ENCODE assay signal across 17 cellular contexts in the genomic region with DNA sequence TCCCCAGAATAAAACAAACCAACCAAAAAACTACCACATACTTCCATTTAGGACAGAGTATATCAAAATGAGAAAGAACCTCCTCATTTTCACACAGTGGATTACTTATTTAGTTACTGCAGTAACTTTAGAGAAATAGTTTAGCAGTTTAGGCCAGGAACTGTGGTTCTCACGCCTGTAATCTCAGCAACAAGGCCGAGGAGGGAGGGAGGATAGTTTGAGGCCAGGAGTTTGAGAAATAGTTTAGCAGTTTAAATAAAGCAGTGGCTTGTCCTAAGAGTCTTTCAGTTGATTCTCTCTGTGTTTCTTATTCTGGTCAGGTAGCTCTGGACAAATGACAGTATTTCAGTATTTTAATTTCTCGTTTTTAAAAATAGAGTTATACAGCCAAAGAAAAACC. TPM values are rescaled to one million over a fixed set of nuclear protein-coding genes. Genes with fewer than 3 reads are reported as not detected.
A peak's percentile ranks its signal among the peaks of the same experiment; 100 is the strongest.
DNase-seq lines count a peak whose midpoint lies in the region; ATAC-seq and TF ChIP-seq lines count a peak whose summit lies in the region.
"Had no signal": no experiment of that assay in that cellular context is flagged by ENCODE, and none has a peak within 500 bp of the region (broad histone marks: within the 10 kb centered on the region; RNA-seq: fewer than 3 reads in every experiment).

No MANE protein-coding gene starts in this region.

- H3K4me1 ChIP-seq in CD4-positive, alpha-beta memory T cell (ENCODE audit: insufficient read depth, low read length): peaks cover 12% of the 10 kb centered on the region
- H3K4me1 ChIP-seq in GM23248 (ENCODE audit: insufficient read depth) (peaks cover under 1% of the 10 kb centered on the region), ovary (ENCODE audit: insufficient read depth) (no peaks in the 10 kb centered on the region)

- no peak for TF ChIP-seq EP300 in ovary (IDR thresholded peaks at IDR 0.05)

- H3K36me3 Mint-ChIP-seq in CD4-positive, alpha-beta memory T cell: peaks cover 10 to 25% of the 10 kb centered on the region in 2 donors
- H3K36me3 Mint-ChIP-seq in progenitor cell of endocrine pancreas (ENCODE audit: insufficient read depth) (peaks cover 4% of the 10 kb centered on the region), CD14-positive monocyte (peaks cover 15 to 21% of the 10 kb centered on the region in 2 donors)

- peaks cover 33% of the 10 kb centered on the region for H3F3A ChIP-seq in GM23248 (ENCODE audit: insufficient read depth)

- no peak overlapping the region for H3K4me3 ChIP-seq in CD4-positive, alpha-beta memory T cell (ENCODE audit: low read length in 2 of 2)
- H3K4me3 ChIP-seq in GM23248 (no peak overlapping the region), ovary (no peak overlapping the region)
- H3K4me3 ChIP-seq: BLaER1 treated with 17β-estradiol and CSF1 and Interleukin-3, amounts not matched to agents 10 nM and 100 nM; dorsolateral prefrontal cortex; stomach had no signal

- no peaks in the 10 kb centered on the region for H3K9me3 Mint-ChIP-seq in CD4-positive, alpha-beta memory T cell
- no peaks in the 10 kb centered on the region for H3K9me3 Mint-ChIP-seq in progenitor cell of endocrine pancreas (ENCODE audit: low read depth)
- H3K9me3 Mint-ChIP-seq in CD14-positive monocyte: no peaks in the 10 kb centered on the region
- H3K9me3 Mint-ChIP-seq: H9 had no signal

- intact Hi-C loops in CD4-positive, alpha-beta memory T cell (cut with micrococcal nuclease): no loop called here
- intact Hi-C loops in ovary (cut with DNase I): loop anchor here in 1 of 4 donors (10.0 kb wide), 1 partner anchor 409 kb away; no protein-coding TSS in a partner anchor
- intact Hi-C loops in CD14-positive monocyte (cut with micrococcal nuclease): no loop called here

- no peak overlapping the region for H3K27ac ChIP-seq in CD4-positive, alpha-beta memory T cell (ENCODE audit: low read depth, low read length)
- no peak overlapping the region for H3K27ac ChIP-seq in GM23248
- no peak overlapping the region for H3K27ac ChIP-seq in ovary
- H3K27ac ChIP-seq: VCaP had no signal

- H3K27me3 Mint-ChIP-seq in CD4-positive, alpha-beta memory T cell: no peaks in the 10 kb centered on the region
- no peaks in the 10 kb centered on the region for H3K27me3 Mint-ChIP-seq in progenitor cell of endocrine pancreas
- H3K27me3 Mint-ChIP-seq in CD14-positive monocyte (ENCODE audit: low read depth in 3 of 3): no peaks in the 10 kb centered on the region

- peaks cover under 1% of the 10 kb centered on the region for H3K36me3 ChIP-seq in CD4-positive, alpha-beta memory T cell (ENCODE audit: insufficient read depth, low read length)
- peaks cover 14% of the 10 kb centered on the region for H3K36me3 ChIP-seq in GM23248 (ENCODE audit: low read depth)
- H3K36me3 ChIP-seq in ovary: no peaks in the 10 kb centered on the region

- peak overlapping the region in 5 of 7 donors; percentile 11 to 64 (median 25) for H3K27ac Mint-ChIP-seq in CD4-positive, alpha-beta memory T cell
- H3K27ac Mint-ChIP-seq in progenitor cell of endocrine pancreas (peak overlapping the region; percentile 17), CD14-positive monocyte (peak overlapping the region in 1 of 7 donors; percentile 2)

- TF ChIP-seq POLR2A in ovary (IDR thresholded peaks at IDR 0.05): no peak

- 21% methylated on average over 3 of the region's 3 CpGs for WGBS in GM23248 (ENCODE audit: low coverage in 1 of 2, low lambda C conversion rate in 2 of 2, missing lambda C conversion rate in 2 of 2), 2 experiments
- 13 to 17% (median 16%) methylated on average over 3 of the region's 3 CpGs for WGBS in ovary, 3 donors

- TF ChIP-seq CTCF in progenitor cell of endocrine pancreas (IDR thresholded peaks at IDR 0.05; ENCODE audit: unreplicated experiment) (no peak), ovary (IDR thresholded peaks at IDR 0.05) (no peak), CD14-positive monocyte (IDR thresholded peaks at IDR 0.05) (no peak)

- peak overlapping the region; percentile 31; the same call in 1 of the 2 replicates for H2AFZ ChIP-seq in GM23248

- H3K27me3 ChIP-seq in CD4-positive, alpha-beta memory T cell (ENCODE audit: insufficient read depth, low read length): no peaks in the 10 kb centered on the region
- H3K27me3 ChIP-seq in GM23248 (replicated peaks; ENCODE audit: insufficient read depth) (no peaks in the 10 kb centered on the region), ovary (no peaks in the 10 kb centered on the region)
- H3K27me3 ChIP-seq: BLaER1 treated with 17β-estradiol and CSF1 and Interleukin-3, amounts not matched to agents 10 nM and 100 nM; dorsolateral prefrontal cortex; stomach had no signal

- H3K4me1 Mint-ChIP-seq in CD4-positive, alpha-beta memory T cell: peaks cover 18 to 35% (median 25%) of the 10 kb centered on the region in 4 donors
- H3K4me1 Mint-ChIP-seq in progenitor cell of endocrine pancreas (ENCODE audit: low read depth): peaks cover 6% of the 10 kb centered on the region
- H3K4me1 Mint-ChIP-seq in CD14-positive monocyte: peaks cover 5% of the 10 kb centered on the region

- H3K9me3 ChIP-seq in CD4-positive, alpha-beta memory T cell (ENCODE audit: control insufficient read depth in 1 of 2, low read length in 2 of 2): no peaks in the 10 kb centered on the region
- no peaks in the 10 kb centered on the region for H3K9me3 ChIP-seq in GM23248 (ENCODE audit: low read depth)
- no peaks in the 10 kb centered on the region for H3K9me3 ChIP-seq in ovary
- H3K9me3 ChIP-seq: BLaER1 treated with 17β-estradiol and CSF1 and Interleukin-3, amounts not matched to agents 10 nM and 100 nM; stomach had no signal

- POLR2A ChIA-PET in CD4-positive, alpha-beta memory T cell (lab: Charles Lee; ENCODE audit: partially characterized antibody): interaction anchor here (1.8 kb wide), 1 partner anchor 82 kb away, joined by 6 read pairs; no protein-coding TSS in a partner anchor

- CTCF ChIA-PET in CD4-positive, alpha-beta memory T cell (lab: Charles Lee; ENCODE audit: partially characterized antibody): interaction anchor here (1.2 to 1.7 kb wide), 2 partner anchors 82 to 121 kb away, joined by 3 to 7 read pairs; no protein-coding TSS in a partner anchor

- peaks cover 1% of the 10 kb centered on the region for H3K79me2 ChIP-seq in GM23248 (ENCODE audit: insufficient read depth)

- H3K4me3 Mint-ChIP-seq in CD4-positive, alpha-beta memory T cell: no peak overlapping the region
- no peak overlapping the region for H3K4me3 Mint-ChIP-seq in progenitor cell of endocrine pancreas (ENCODE audit: low read depth)
- H3K4me3 Mint-ChIP-seq in CD14-positive monocyte: no peak overlapping the region
- H3K4me3 Mint-ChIP-seq: H9 had no signal

- H3K4me2 ChIP-seq in GM23248 (ENCODE audit: unreplicated experiment): no peak overlapping the region

- H3K9me2 ChIP-seq in GM23248 (ENCODE audit: insufficient read depth): no peaks in the 10 kb centered on the region

- no peak for DNase-seq in CD4-positive, alpha-beta memory T cell
- peak; percentile 29 for DNase-seq in GM23248
- peak; percentile 42 for DNase-seq in cerebellar cortex (ENCODE audit: low spot score)
- DNase-seq in progenitor cell of endocrine pancreas (ENCODE audit: low spot score, unreplicated experiment): no peak
- DNase-seq in ovary: no peak
- DNase-seq in CD14-positive monocyte (ENCODE audit: low spot score): no peak
- DNase-seq: activated naive CD4-positive, alpha-beta T cell; dorsolateral prefrontal cortex; H9; NCI-H748 treated with DMSO at 0.1 percent for 48 hours; stimulated activated CD4-positive, alpha-beta T cell treated with anti-CD3 and anti-CD28 coated beads, Interleukin-12 subunit alpha, Interleukin-12 subunit beta, amount 100 ng/mL, for 4 hours; stomach had no signal

- ATAC-seq in GM21381 (IDR thresholded peaks at IDR 0.05; ENCODE audit: unreplicated experiment): no peak

- H4K20me1 ChIP-seq in GM23248 (ENCODE audit: insufficient read depth): no peaks in the 10 kb centered on the region

- H3K9ac ChIP-seq in GM23248: no peak overlapping the region
- H3K9ac ChIP-seq: BLaER1 treated with 17β-estradiol and CSF1 and Interleukin-3, amounts not matched to agents 10 nM and 100 nM had no signal

- in situ Hi-C loops in GM23248 (cut with MboI): no loop called here

RNA-seq across cellular contexts. Expression of a gene that starts 9.4 kb away (rescaled TPM):
- total RNA-seq in CD4-positive, alpha-beta memory T cell: 100 to 1,000 TPM; 311 to 331 TPM
- polyA plus RNA-seq in CD4-positive, alpha-beta memory T cell: 100 to 1,000 TPM; 564 to 714 TPM
- total RNA-seq in GM23248 (2014; rRNA removed; shearing (Covaris generic)): 193 and 233 TPM in 2 replicates
- 417 and 430 TPM in 2 replicates for polyA plus RNA-seq in GM23248 (2016; fragmentation: Nextera tagmentation; extraction: Ambion mirVana)
- total RNA-seq in progenitor cell of endocrine pancreas: 441 TPM in 2 replicates
- 100 to 1,000 TPM; 163 to 283 (median 240) TPM for total RNA-seq in ovary
- 100 to 1,000 TPM; 278 to 323 TPM for polyA plus RNA-seq in ovary
- 100 to 1,000 TPM; 430 to 489 TPM for polyA plus RNA-seq in CD14-positive monocyte

RNA-seq across cellular contexts. Expression of a gene that starts 34.0 kb away (rescaled TPM):
- total RNA-seq in CD4-positive, alpha-beta memory T cell: not detected
- not detected for polyA plus RNA-seq in CD4-positive, alpha-beta memory T cell
- total RNA-seq in GM23248 (2014; rRNA removed; shearing (Covaris generic)): not detected in 2 replicates
- not detected in 2 replicates for polyA plus RNA-seq in GM23248 (2016; fragmentation: Nextera tagmentation; extraction: Ambion mirVana)
- total RNA-seq in progenitor cell of endocrine pancreas: not detected in 2 replicates
- total RNA-seq in ovary: under 1 TPM in 2 of 7 donors, not detected in 5; 0.11 to 0.15 TPM
- under 1 TPM in 1 of 2 donors, not detected in 1; 0.48 TPM for polyA plus RNA-seq in ovary
- polyA plus RNA-seq in CD14-positive monocyte: not detected
- total RNA-seq: Daoy, mucosa of gallbladder, stomach had no signal
- polyA plus RNA-seq: stomach had no signal

Comparison
In these comparisons a context has a peak if more than half of its experiments do, and no peak if none do; other contexts are left out.
1. DNase-seq: peak in GM23248 (single experiment) and cerebellar cortex (single experiment); none in CD4-positive, alpha-beta memory T cell (0 of 5), progenitor cell of endocrine pancreas (single experiment), ovary (0 of 5) and CD14-positive monocyte (single experiment).